13 cellular contexts compared by ENCODE assay signal in genomic region chr12:57767317-57767716, GRCh38. TPM values are rescaled to one million over a fixed set of nuclear protein-coding genes. Genes with fewer than 3 reads are reported as not detected.
DNase-seq lines count a peak whose midpoint lies in the region; ATAC-seq and TF ChIP-seq lines count a peak whose summit lies in the region.
"Had no signal": no experiment of that assay in that cellular context is flagged by ENCODE, and none has a peak within 500 bp of the region (broad histone marks: within the 10 kb centered on the region; RNA-seq: fewer than 3 reads in every experiment).

No MANE protein-coding gene starts in this region.

- TF ChIP-seq CTCF in 22Rv1 (IDR thresholded peaks at IDR 0.05) (no peak), GM23338 (conservative IDR thresholded peaks at IDR 0.05; ENCODE audit: low read depth in 2 of 2) (no peak), VCaP (conservative IDR thresholded peaks at IDR 0.05) (no peak), type B pancreatic cell (conservative IDR thresholded peaks at IDR 0.05) (no peak)

- DNase-seq in GM23338 (ENCODE audit: low spot score) = no peak
- DNase-seq in type B pancreatic cell (ENCODE audit: extremely low spot score, unreplicated experiment) = no peak
- DNase-seq: activated CD4-positive, alpha-beta T cell treated with anti-CD3 and anti-CD28 coated beads for 4 hours; activated effector memory CD4-positive, alpha-beta T cell treated with Interleukin-2 at 50 U/mL for 16 hours; dermis blood vessel endothelial cell; NCI-H524 treated with DMSO at 0.1 percent for 48 hours; Right ventricle myocardium superior had no signal

- H3K4me1 ChIP-seq in GM23338 (ENCODE audit: insufficient read depth) (peaks cover 21% of the 10 kb centered on the region; the same call in 1 of the 2 replicates), iPS-15b (ENCODE audit: control insufficient read depth, insufficient read depth, low read length) (peaks cover 14% of the 10 kb centered on the region)

- H3K9me3 Mint-ChIP-seq in GM23338 (no peaks in the 10 kb centered on the region), type B pancreatic cell (no peaks in the 10 kb centered on the region)

- no peaks in the 10 kb centered on the region for H3K9me3 ChIP-seq in iPS-15b (ENCODE audit: control insufficient read depth, insufficient read depth, low read length)

- 0 out of 2 replicates have a peak, but pooled peaks cover 7% of the 10 kb centered on the region for H4K20me1 ChIP-seq in GM23338 (replicated peaks; ENCODE audit: insufficient read depth)

- H3K4me2 ChIP-seq in GM23338 = peak overlapping the region; percentile 97

- H3K27ac ChIP-seq in 22Rv1 = peak overlapping the region; percentile 83
- H3K27ac ChIP-seq in GM23338 (ENCODE audit: low read depth) = no peak overlapping the region
- H3K27ac ChIP-seq in VCaP = peak overlapping the region; percentile 56; the same call in 1 of the 2 replicates

- H3K27me3 ChIP-seq in GM23338 (ENCODE audit: insufficient read depth) = peaks cover 57% of the 10 kb centered on the region
- H3K27me3 ChIP-seq in iPS-15b (ENCODE audit: control insufficient read depth, insufficient read depth, low read length) = peaks cover 56% of the 10 kb centered on the region

- H3F3A ChIP-seq in GM23338 (replicated peaks; ENCODE audit: low read depth) = peaks cover 11% of the 10 kb centered on the region

- H3K36me3 ChIP-seq in GM23338 (ENCODE audit: insufficient read depth) (no peaks in the 10 kb centered on the region; the same call in 1 of the 2 replicates), iPS-15b (ENCODE audit: control insufficient read depth, insufficient read depth, low read length) (peaks cover 12% of the 10 kb centered on the region)

- H3K4me3 Mint-ChIP-seq in GM23338 (peak overlapping the region; percentile 68), type B pancreatic cell (no peak overlapping the region)

- no peak overlapping the region for H2AFZ ChIP-seq in GM23338

- H3K36me3 Mint-ChIP-seq in GM23338 (ENCODE audit: low read depth) = peaks cover 35% of the 10 kb centered on the region
- H3K36me3 Mint-ChIP-seq in type B pancreatic cell = peaks cover 22% of the 10 kb centered on the region

- no peaks in the 10 kb centered on the region for H3K9me2 ChIP-seq in GM23338 (ENCODE audit: insufficient read depth)

- H3K4me3 ChIP-seq in GM23338 (peak overlapping the region; percentile 83), iPS-15b (ENCODE audit: low read depth, low read length) (peak overlapping the region; percentile 89)

- no peak for ATAC-seq in GM23338
- ATAC-seq in GM19351 (IDR thresholded peaks at IDR 0.05; ENCODE audit: unreplicated experiment) = no peak
- no peak for ATAC-seq in HG03280 (IDR thresholded peaks at IDR 0.05; ENCODE audit: unreplicated experiment)
- no peak for ATAC-seq in HG03354 (IDR thresholded peaks at IDR 0.05; ENCODE audit: poor library complexity, severe bottlenecking, unreplicated experiment)

- H3K9ac ChIP-seq in iPS-15b (ENCODE audit: low read depth, low read length) = no peak overlapping the region

- peaks cover 39% of the 10 kb centered on the region for H3K4me1 Mint-ChIP-seq in GM23338
- H3K4me1 Mint-ChIP-seq in type B pancreatic cell (ENCODE audit: unreplicated experiment) = peaks cover 22% of the 10 kb centered on the region

- no peaks in the 10 kb centered on the region for H3K79me2 ChIP-seq in GM23338 (replicated peaks; ENCODE audit: insufficient read depth)

- H3K27me3 Mint-ChIP-seq in GM23338 (ENCODE audit: insufficient read depth, low read depth, poor library complexity) (peaks cover 45% of the 10 kb centered on the region), type B pancreatic cell (peaks cover 62% of the 10 kb centered on the region)

- H3K27ac Mint-ChIP-seq in GM23338 (no peak overlapping the region), type B pancreatic cell (no peak overlapping the region)

TF ChIP-seq in GM23338, 12 proteins besides CTCF, POLR2A, EP300 and RAD21:
- TF ChIP-seq POLR2AphosphoS5 (IDR thresholded peaks at IDR 0.05; ENCODE audit: low read depth) (no peak), NANOG (IDR thresholded peaks at IDR 0.05; ENCODE audit: borderline replicate concordance) (no peak), EZH2phosphoT487 (IDR thresholded peaks at IDR 0.05; ENCODE audit: unreplicated experiment) (no peak), ZNF462 (CRISPR knock-in tag; IDR thresholded peaks at IDR 0.05) (no peak), STAT1 (IDR thresholded peaks at IDR 0.05; ENCODE audit: unreplicated experiment) (no peak)

RNA-seq across cellular contexts. Expression of gene CYP27B1, which starts 0.4 kb away (rescaled TPM):
- 2.7 and 6.8 TPM in 2 replicates for total RNA-seq in GM23338 (2014; rRNA removed; shearing (Covaris generic))
- polyA plus RNA-seq in GM23338 (2016; fragmentation: Nextera tagmentation; extraction: Ambion mirVana) = 0.83 and 1.1 TPM in 2 replicates
- 1.4 and 2.2 TPM in 2 replicates for total RNA-seq in type B pancreatic cell (ENCODE audit: low replicate concordance)
- total RNA-seq: Right ventricle myocardium superior had no signal

RNA-seq across cellular contexts. Expression of gene METTL1, which starts 4.6 kb away (rescaled TPM):
- 12.2 and 18.9 TPM in 2 replicates for total RNA-seq in GM23338 (2014; rRNA removed; shearing (Covaris generic))
- polyA plus RNA-seq in GM23338 (2016; fragmentation: Nextera tagmentation; extraction: Ambion mirVana) = 39.5 and 47.0 TPM in 2 replicates
- 29.3 and 31.1 TPM in 2 replicates for total RNA-seq in type B pancreatic cell (ENCODE audit: low replicate concordance)

RNA-seq across cellular contexts. Expression of gene EEF1AKMT3, which starts 5.1 kb away (rescaled TPM):
- total RNA-seq in GM23338 (2014; rRNA removed; shearing (Covaris generic)) = 3.0 and 5.3 TPM in 2 replicates
- 1.3 and 1.7 TPM in 2 replicates for polyA plus RNA-seq in GM23338 (2016; fragmentation: Nextera tagmentation; extraction: Ambion mirVana)
- 5.1 and 6.0 TPM in 2 replicates for total RNA-seq in type B pancreatic cell (ENCODE audit: low replicate concordance)

RNA-seq across cellular contexts. Expression of gene MARCHF9, which starts 12.4 kb away (rescaled TPM):
- total RNA-seq in GM23338 (2014; rRNA removed; shearing (Covaris generic)) = 2.9 and 3.5 TPM in 2 replicates
- polyA plus RNA-seq in GM23338 (2016; fragmentation: Nextera tagmentation; extraction: Ambion mirVana) = 3.1 and 3.3 TPM in 2 replicates
- total RNA-seq in type B pancreatic cell (ENCODE audit: low replicate concordance) = 15.0 and 20.1 TPM in 2 replicates

RNA-seq across cellular contexts. Expression of gene CDK4, which starts 15.2 kb away (rescaled TPM):
- 198 and 214 TPM in 2 replicates for total RNA-seq in GM23338 (2014; rRNA removed; shearing (Covaris generic))
- polyA plus RNA-seq in GM23338 (2016; fragmentation: Nextera tagmentation; extraction: Ambion mirVana) = 105 and 108 TPM in 2 replicates
- 124 and 193 TPM in 2 replicates for total RNA-seq in type B pancreatic cell (ENCODE audit: low replicate concordance)
